In the genomic region with DNA sequence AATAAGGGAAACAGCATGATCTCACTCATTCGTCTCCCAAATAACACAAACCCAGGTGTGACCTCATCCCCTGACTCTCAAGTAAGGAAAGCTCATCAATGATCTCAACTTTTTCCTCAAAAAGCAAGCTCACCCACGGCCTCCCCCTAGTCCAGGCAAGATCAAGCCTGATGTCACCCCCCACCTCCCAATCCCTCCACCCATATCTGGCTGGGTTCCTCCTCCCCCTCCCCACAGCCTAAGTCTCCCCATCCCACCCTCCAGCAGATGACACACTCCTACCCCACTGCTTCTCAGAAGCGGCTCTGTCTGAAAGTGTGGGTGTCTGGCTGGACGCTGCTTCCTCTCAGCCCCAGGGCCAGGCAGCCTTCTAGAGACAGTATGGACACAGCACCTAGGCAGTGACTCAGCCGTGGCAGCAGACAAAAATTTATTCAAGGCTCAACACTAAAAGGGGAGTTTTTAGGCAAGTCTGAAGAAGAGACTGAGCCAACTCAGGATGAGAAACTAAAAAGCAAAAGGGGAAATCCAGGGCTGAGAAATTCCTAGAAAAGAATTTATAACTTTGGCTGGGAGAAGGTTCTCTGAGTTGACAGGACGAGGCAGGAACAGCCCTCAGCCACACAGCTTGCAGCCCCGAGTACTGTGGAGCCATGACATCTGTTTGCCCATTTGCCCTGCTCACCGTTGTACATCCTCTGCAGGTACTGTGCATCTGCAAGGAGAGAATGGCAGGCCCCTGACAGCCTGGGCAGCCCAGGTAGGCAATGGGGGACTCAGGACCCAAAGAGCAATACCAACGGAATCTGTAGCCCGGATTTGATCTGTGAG, we compare ENCODE assay signal across 2 cellular contexts.
TF ChIP-seq lines count a peak whose summit lies in the region.

No MANE protein-coding gene starts in this region.

TF ChIP-seq in SK-N-SH treated with all-trans-retinoic acid at 6 μM for 48 hours, 23 proteins besides CTCF, POLR2A, EP300 and RAD21 (continued from another document):
- TF ChIP-seq, protein P1, sequence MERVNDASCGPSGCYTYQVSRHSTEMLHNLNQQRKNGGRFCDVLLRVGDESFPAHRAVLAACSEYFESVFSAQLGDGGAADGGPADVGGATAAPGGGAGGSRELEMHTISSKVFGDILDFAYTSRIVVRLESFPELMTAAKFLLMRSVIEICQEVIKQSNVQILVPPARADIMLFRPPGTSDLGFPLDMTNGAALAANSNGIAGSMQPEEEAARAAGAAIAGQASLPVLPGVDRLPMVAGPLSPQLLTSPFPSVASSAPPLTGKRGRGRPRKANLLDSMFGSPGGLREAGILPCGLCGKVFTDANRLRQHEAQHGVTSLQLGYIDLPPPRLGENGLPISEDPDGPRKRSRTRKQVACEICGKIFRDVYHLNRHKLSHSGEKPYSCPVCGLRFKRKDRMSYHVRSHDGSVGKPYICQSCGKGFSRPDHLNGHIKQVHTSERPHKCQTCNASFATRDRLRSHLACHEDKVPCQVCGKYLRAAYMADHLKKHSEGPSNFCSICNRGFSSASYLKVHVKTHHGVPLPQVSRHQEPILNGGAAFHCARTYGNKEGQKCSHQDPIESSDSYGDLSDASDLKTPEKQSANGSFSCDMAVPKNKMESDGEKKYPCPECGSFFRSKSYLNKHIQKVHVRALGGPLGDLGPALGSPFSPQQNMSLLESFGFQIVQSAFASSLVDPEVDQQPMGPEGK (CRISPR knock-in tag; IDR thresholded peaks at IDR 0.05; ENCODE audit: borderline replicate concordance): no peak
- TF ChIP-seq CSDC2 (CRISPR knock-in tag; IDR thresholded peaks at IDR 0.05): no peak
- no peak for TF ChIP-seq PPARA (CRISPR knock-in tag; IDR thresholded peaks at IDR 0.05; ENCODE audit: borderline replicate concordance)
- TF ChIP-seq, protein P2, sequence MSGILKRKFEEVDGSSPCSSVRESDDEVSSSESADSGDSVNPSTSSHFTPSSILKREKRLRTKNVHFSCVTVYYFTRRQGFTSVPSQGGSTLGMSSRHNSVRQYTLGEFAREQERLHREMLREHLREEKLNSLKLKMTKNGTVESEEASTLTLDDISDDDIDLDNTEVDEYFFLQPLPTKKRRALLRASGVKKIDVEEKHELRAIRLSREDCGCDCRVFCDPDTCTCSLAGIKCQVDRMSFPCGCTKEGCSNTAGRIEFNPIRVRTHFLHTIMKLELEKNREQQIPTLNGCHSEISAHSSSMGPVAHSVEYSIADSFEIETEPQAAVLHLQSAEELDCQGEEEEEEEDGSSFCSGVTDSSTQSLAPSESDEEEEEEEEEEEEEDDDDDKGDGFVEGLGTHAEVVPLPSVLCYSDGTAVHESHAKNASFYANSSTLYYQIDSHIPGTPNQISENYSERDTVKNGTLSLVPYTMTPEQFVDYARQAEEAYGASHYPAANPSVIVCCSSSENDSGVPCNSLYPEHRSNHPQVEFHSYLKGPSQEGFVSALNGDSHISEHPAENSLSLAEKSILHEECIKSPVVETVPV (CRISPR knock-in tag; IDR thresholded peaks at IDR 0.05): no peak

TF ChIP-seq in SK-N-SH, 30 proteins besides CTCF, POLR2A, EP300 and RAD21 (continued from another document):
- TF ChIP-seq, protein P3, sequence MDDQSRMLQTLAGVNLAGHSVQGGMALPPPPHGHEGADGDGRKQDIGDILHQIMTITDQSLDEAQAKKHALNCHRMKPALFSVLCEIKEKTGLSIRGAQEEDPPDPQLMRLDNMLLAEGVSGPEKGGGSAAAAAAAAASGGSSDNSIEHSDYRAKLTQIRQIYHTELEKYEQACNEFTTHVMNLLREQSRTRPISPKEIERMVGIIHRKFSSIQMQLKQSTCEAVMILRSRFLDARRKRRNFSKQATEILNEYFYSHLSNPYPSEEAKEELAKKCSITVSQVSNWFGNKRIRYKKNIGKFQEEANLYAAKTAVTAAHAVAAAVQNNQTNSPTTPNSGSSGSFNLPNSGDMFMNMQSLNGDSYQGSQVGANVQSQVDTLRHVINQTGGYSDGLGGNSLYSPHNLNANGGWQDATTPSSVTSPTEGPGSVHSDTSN (IDR thresholded peaks at IDR 0.05): no peak
- TF ChIP-seq NFIC (IDR thresholded peaks at IDR 0.05; ENCODE audit: borderline replicate concordance) (no peak), RXRA (IDR thresholded peaks at IDR 0.05; ENCODE audit: borderline replicate concordance, low read depth) (no peak), JUND (IDR thresholded peaks at IDR 0.05) (no peak), TEAD4 (IDR thresholded peaks at IDR 0.05; ENCODE audit: borderline replicate concordance, insufficient read depth) (no peak), YY1 (IDR thresholded peaks at IDR 0.05; ENCODE audit: low read depth) (no peak), MEF2A (IDR thresholded peaks at IDR 0.05; ENCODE audit: borderline replicate concordance, low read depth) (no peak), CHD2 (IDR thresholded peaks at IDR 0.05; ENCODE audit: low read length, partially characterized antibody) (no peak), RFX5 (IDR thresholded peaks at IDR 0.05; ENCODE audit: low read length) (no peak), FOXJ3 (CRISPR knock-in tag; IDR thresholded peaks at IDR 0.05) (no peak)
- TF ChIP-seq, protein P4, sequence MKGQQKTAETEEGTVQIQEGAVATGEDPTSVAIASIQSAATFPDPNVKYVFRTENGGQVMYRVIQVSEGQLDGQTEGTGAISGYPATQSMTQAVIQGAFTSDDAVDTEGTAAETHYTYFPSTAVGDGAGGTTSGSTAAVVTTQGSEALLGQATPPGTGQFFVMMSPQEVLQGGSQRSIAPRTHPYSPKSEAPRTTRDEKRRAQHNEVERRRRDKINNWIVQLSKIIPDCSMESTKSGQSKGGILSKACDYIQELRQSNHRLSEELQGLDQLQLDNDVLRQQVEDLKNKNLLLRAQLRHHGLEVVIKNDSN (IDR thresholded peaks at IDR 0.05; ENCODE audit: borderline replicate concordance, low read depth): no peak
- TF ChIP-seq, protein P5, sequence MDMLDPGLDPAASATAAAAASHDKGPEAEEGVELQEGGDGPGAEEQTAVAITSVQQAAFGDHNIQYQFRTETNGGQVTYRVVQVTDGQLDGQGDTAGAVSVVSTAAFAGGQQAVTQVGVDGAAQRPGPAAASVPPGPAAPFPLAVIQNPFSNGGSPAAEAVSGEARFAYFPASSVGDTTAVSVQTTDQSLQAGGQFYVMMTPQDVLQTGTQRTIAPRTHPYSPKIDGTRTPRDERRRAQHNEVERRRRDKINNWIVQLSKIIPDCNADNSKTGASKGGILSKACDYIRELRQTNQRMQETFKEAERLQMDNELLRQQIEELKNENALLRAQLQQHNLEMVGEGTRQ (IDR thresholded peaks at IDR 0.05; ENCODE audit: borderline replicate concordance, low read depth, low read length): no peak
- TF ChIP-seq, protein P6, sequence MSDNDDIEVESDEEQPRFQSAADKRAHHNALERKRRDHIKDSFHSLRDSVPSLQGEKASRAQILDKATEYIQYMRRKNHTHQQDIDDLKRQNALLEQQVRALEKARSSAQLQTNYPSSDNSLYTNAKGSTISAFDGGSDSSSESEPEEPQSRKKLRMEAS (IDR thresholded peaks at IDR 0.05; ENCODE audit: low read depth): no peak
TF ChIP-seq in SK-N-SH: peak in this region for 0.
